8 cellular contexts compared by ENCODE assay signal in genomic region chr12:104163028-104163427, GRCh38. TPM values are rescaled to one million over a fixed set of nuclear protein-coding genes. Genes with fewer than 3 reads are reported as not detected.
A peak's percentile ranks its signal among the peaks of the same experiment; 100 is the strongest.
DNase-seq lines count a peak whose midpoint lies in the region; ATAC-seq, FAIRE-seq and TF ChIP-seq lines count a peak whose summit lies in the region.
"Not testable (repeated sequence)": the region's sequence is repeated elsewhere in the genome, so short reads cannot be mapped to it uniquely, and the experiment has no call there.

No MANE protein-coding gene starts in this region.

- H3K9ac ChIP-seq in K562 (ENCODE audit: insufficient read depth in 1 of 2, low read depth in 2 of 2, low read length in 2 of 2); endodermal cell (ENCODE audit: extremely low read depth, low read length, poor library complexity, severe bottlenecking): not testable (repeated sequence)

- not testable (repeated sequence) for BruUV-seq in K562 (replicated peaks; lab: Mats Ljungman, UMichigan)

- TF ChIP-seq CTCF in GM12865 (IDR thresholded peaks at IDR 0.05; ENCODE audit: insufficient read depth, low read depth, low read length, missing control alignments); K562 (IDR thresholded peaks at IDR 0.05 in 2 of 3, conservative IDR thresholded peaks at IDR 0.05 in 1 of 3; ENCODE audit: insufficient read depth in 2 of 3, low read depth in 1 of 3, low read length in 3 of 3); endodermal cell (conservative IDR thresholded peaks at IDR 0.05); foreskin keratinocyte (conservative IDR thresholded peaks at IDR 0.05): not testable (repeated sequence)

- not testable (repeated sequence) for H3K9me3 Mint-ChIP-seq in activated CD4-positive, alpha-beta T cell treated with anti-CD3 and anti-CD28 coated beads for 36 hours (ENCODE audit: low read depth); activated naive CD4-positive, alpha-beta T cell treated with anti-CD3 and anti-CD28 coated beads for 36 hours; endodermal cell

- 26% methylated on average over 3 of the region's 3 CpGs for WGBS in K562 (ENCODE audit: insufficient coverage, low coverage, missing lambda C conversion rate)
- WGBS in endodermal cell (ENCODE audit: insufficient coverage in 1 of 2, insufficient read length in 1 of 2), 2 experiments: 86% methylated on average over 3 of the region's 3 CpGs; no CpG with 5 or more reads in 1 of the 2 experiments

- H3K27me3 ChIP-seq in K562 (ENCODE audit: control insufficient read depth in 2 of 2, insufficient read depth in 2 of 2, low read length in 2 of 2); endodermal cell (ENCODE audit: control insufficient read depth, insufficient read depth, low read length, poor library complexity, severe bottlenecking); foreskin keratinocyte: not testable (repeated sequence)

- DNase-seq in GM12865 (ENCODE audit: low read depth) (peak; percentile 8), HT1080 (ENCODE audit: low read depth) (peak; percentile 19), OCI-M1 (lab: John Stamatoyannopoulos, UW) (peak; percentile 9), endodermal cell (peak; percentile 7), foreskin keratinocyte (peak; percentile 18 to 50)
- peak; percentile 9 for DNase-seq in activated CD4-positive, alpha-beta T cell treated with anti-CD3 and anti-CD28 coated beads for 36 hours
- peak; percentile 20 for DNase-seq in activated naive CD4-positive, alpha-beta T cell treated with anti-CD3 and anti-CD28 coated beads for 36 hours
- DNase-seq in K562 (ENCODE audit: extremely low read depth in 1 of 4, low spot score in 3 of 4): not testable (repeated sequence)

- H3K36me3 Mint-ChIP-seq in activated CD4-positive, alpha-beta T cell treated with anti-CD3 and anti-CD28 coated beads for 36 hours (ENCODE audit: low read depth); activated naive CD4-positive, alpha-beta T cell treated with anti-CD3 and anti-CD28 coated beads for 36 hours (ENCODE audit: low read depth); endodermal cell (ENCODE audit: low read depth): not testable (repeated sequence)

- not testable (repeated sequence) for FAIRE-seq in K562 (lab: Jason Lieb, UNC)

- not testable (repeated sequence) for H4K20me1 ChIP-seq in K562 (replicated peaks; ENCODE audit: control insufficient read depth, insufficient read depth, low read length)

- H3K9me1 ChIP-seq in K562 (ENCODE audit: control insufficient read depth, insufficient read depth, low read length): not testable (repeated sequence)

- H3K4me1 ChIP-seq in K562 (replicated peaks in 1 of 2; ENCODE audit: control insufficient read depth in 2 of 2, insufficient read depth in 2 of 2, low read length in 2 of 2); endodermal cell (ENCODE audit: control insufficient read depth, insufficient read depth, low read length); foreskin keratinocyte: not testable (repeated sequence)

- H3K27ac ChIP-seq in K562 (ENCODE audit: extremely low read depth, low read depth, low read length); endodermal cell (ENCODE audit: low read depth, low read length); foreskin keratinocyte: not testable (repeated sequence)

- ATAC-seq in activated CD4-positive, alpha-beta T cell treated with anti-CD3 and anti-CD28 coated beads for 36 hours: peak; percentile 36
- ATAC-seq in K562, foreskin keratinocyte: not testable (repeated sequence)

- not testable (repeated sequence) for H3K4me1 Mint-ChIP-seq in activated CD4-positive, alpha-beta T cell treated with anti-CD3 and anti-CD28 coated beads for 36 hours; activated naive CD4-positive, alpha-beta T cell treated with anti-CD3 and anti-CD28 coated beads for 36 hours (ENCODE audit: low read depth); endodermal cell

- TF ChIP-seq RAD21 in K562 (CRISPR knock-in tag; conservative IDR thresholded peaks at IDR 0.05 in 1 of 2, IDR thresholded peaks at IDR 0.05 in 1 of 2): not testable (repeated sequence)

- in situ Hi-C loops in K562 (cut with MboI): not testable (repeated sequence)

- not testable (repeated sequence) for H3K9me3 ChIP-seq in K562 (replicated peaks; ENCODE audit: control insufficient read depth, insufficient read depth, low read depth, low read length); endodermal cell (ENCODE audit: control insufficient read depth, low read length)

- H2AFZ ChIP-seq in K562 (ENCODE audit: low read depth, low read length): not testable (repeated sequence)

- POLR2A ChIA-PET in activated CD4-positive, alpha-beta T cell treated with anti-CD3 and anti-CD28 coated beads for 36 hours (lab: Charles Lee); K562 (lab: Yijun Ruan, JAX): not testable (repeated sequence)

- intact Hi-C loops in activated CD4-positive, alpha-beta T cell treated with anti-CD3 and anti-CD28 coated beads for 36 hours (cut with DNase I, micrococcal nuclease): loop anchor here in 1 of 2 experiments (5.0 kb wide), 2 partner anchors 34 to 49 kb away; no protein-coding TSS in a partner anchor
- intact Hi-C loops in activated naive CD4-positive, alpha-beta T cell treated with anti-CD3 and anti-CD28 coated beads for 36 hours (cut with micrococcal nuclease); K562 (cut with micrococcal nuclease): not testable (repeated sequence)

- CTCF ChIA-PET in activated CD4-positive, alpha-beta T cell treated with anti-CD3 and anti-CD28 coated beads for 36 hours (lab: Charles Lee): interaction anchor here (1.3 kb wide), 1 partner anchor 37 kb away, joined by 4 read pairs; no protein-coding TSS in a partner anchor
- CTCF ChIA-PET in activated naive CD4-positive, alpha-beta T cell treated with anti-CD3 and anti-CD28 coated beads for 36 hours (lab: Charles Lee); K562 (lab: Yijun Ruan, JAX; ENCODE audit: low intra/inter-chr PET ratio): not testable (repeated sequence)

- H3K27me3 Mint-ChIP-seq in activated CD4-positive, alpha-beta T cell treated with anti-CD3 and anti-CD28 coated beads for 36 hours; activated naive CD4-positive, alpha-beta T cell treated with anti-CD3 and anti-CD28 coated beads for 36 hours (ENCODE audit: low read depth); endodermal cell (ENCODE audit: insufficient read depth): not testable (repeated sequence)

- H3K27ac Mint-ChIP-seq in activated CD4-positive, alpha-beta T cell treated with anti-CD3 and anti-CD28 coated beads for 36 hours; activated naive CD4-positive, alpha-beta T cell treated with anti-CD3 and anti-CD28 coated beads for 36 hours; endodermal cell: not testable (repeated sequence)

- H3K36me3 ChIP-seq in K562 (ENCODE audit: control insufficient read depth, insufficient read depth, low read length); endodermal cell (ENCODE audit: control insufficient read depth, insufficient read depth, low read length): not testable (repeated sequence)

- TF ChIP-seq EP300 in K562 (IDR thresholded peaks at IDR 0.05; ENCODE audit: low read length): not testable (repeated sequence)

- not testable (repeated sequence) for H3K79me2 ChIP-seq in K562 (ENCODE audit: control insufficient read depth, insufficient read depth, low read length)

- not testable (repeated sequence) for TF ChIP-seq POLR2A in K562 (conservative IDR thresholded peaks at IDR 0.05)

- not testable (repeated sequence) for H3K4me2 ChIP-seq in K562 (ENCODE audit: insufficient read depth, low read length)

- not testable (repeated sequence) for H3K4me3 ChIP-seq in GM12865 (ENCODE audit: low read depth, low read length); K562; endodermal cell (ENCODE audit: low read length)

- not testable (repeated sequence) for H3K4me3 Mint-ChIP-seq in activated CD4-positive, alpha-beta T cell treated with anti-CD3 and anti-CD28 coated beads for 36 hours; activated naive CD4-positive, alpha-beta T cell treated with anti-CD3 and anti-CD28 coated beads for 36 hours; endodermal cell

RNA-seq across cellular contexts. Expression of gene NFYB, which starts 25.0 kb away (rescaled TPM):
- 12.2 and 17.2 TPM in 2 replicates for total RNA-seq in HT1080 (2014; rRNA removed; shearing (Covaris generic))
- 14.1 and 17.2 TPM in 2 replicates for polyA plus RNA-seq in HT1080 (2015; cell fraction: cytosol; rRNA removed)
- 22.4 and 23.5 TPM in 2 replicates for polyA plus RNA-seq in HT1080 (2015; cell fraction: nucleus; rRNA removed)
- 10 to 100 TPM; 18.8 to 27.2 TPM for total RNA-seq in activated CD4-positive, alpha-beta T cell treated with anti-CD3 and anti-CD28 coated beads for 36 hours
- 10 to 100 TPM; 23.3 to 28.3 TPM for total RNA-seq in activated naive CD4-positive, alpha-beta T cell treated with anti-CD3 and anti-CD28 coated beads for 36 hours
- 8.1 and 28.6 TPM in 2 replicates for total RNA-seq in K562 (2011; cell fraction: chromatin; rRNA removed; ENCODE audit: low replicate concordance)
- 4.5 and 6.7 TPM in 2 replicates for total RNA-seq in K562 (2011; cell fraction: nucleolus; rRNA removed)
- total RNA-seq in K562 (2011; cell fraction: nucleoplasm; rRNA removed): 10.3 and 18.2 TPM in 2 replicates
- 12.1 and 14.5 TPM in 2 replicates for total RNA-seq in K562 (2014; rRNA removed)
- total RNA-seq in K562 (2014; rRNA removed; fragmentation: Illumina TruSeq; extraction: Trizol): 37.2 and 39.5 TPM in 2 replicates
- total RNA-seq in K562 (2015; rRNA removed; fragmentation: Illumina TruSeq; extraction: Trizol): 22.6 and 24.5 TPM in 2 replicates
- 17.8 and 19.4 TPM in 2 replicates for total RNA-seq in K562 (2021)
- polyA plus RNA-seq in K562 (2011; rRNA removed): 27.0 and 41.2 TPM in 2 replicates
- 7.6 and 10.3 TPM in 2 replicates for polyA plus RNA-seq in K562 (2011; cell fraction: cytosol; rRNA removed)
- 10.5 and 14.1 TPM in 2 replicates for polyA plus RNA-seq in K562 (2011; cell fraction: nucleus; rRNA removed)
- polyA plus RNA-seq in K562 (2012): 19.7 and 27.8 TPM in 2 replicates
- polyA plus RNA-seq in K562 (2014; fragmentation: Illumina TruSeq; extraction: Trizol): 29.7 and 32.3 TPM in 2 replicates
- polyA plus RNA-seq in K562 (2014; fragmentation: Nextera tagmentation; extraction: Ambion mirVana): 10 to 100 TPM; 47.4 to 51.5 TPM
- polyA plus RNA-seq in K562 (2014; rRNA removed): 25.0 and 27.8 TPM in 2 replicates
- 33.7 and 34.1 TPM in 2 replicates for polyA minus RNA-seq in K562 (2011; rRNA and poly(A)+ RNA removed)
- 12.7 and 13.1 TPM in 2 replicates for polyA minus RNA-seq in K562 (2011; cell fraction: cytosol; rRNA and poly(A)+ RNA removed)
- polyA minus RNA-seq in K562 (2011; cell fraction: nucleus; rRNA and poly(A)+ RNA removed): 8.6 and 13.9 TPM in 2 replicates
- total RNA-seq in endodermal cell: 10 to 100 TPM; 31.2 to 36.3 TPM
- polyA plus RNA-seq in endodermal cell (2013, experiment 1 of 2): 58.2 TPM
- polyA plus RNA-seq in endodermal cell (2013, experiment 2 of 2): 56.8 TPM
- total RNA-seq in foreskin keratinocyte: 25.7 and 26.5 TPM in 2 replicates
- polyA plus RNA-seq in foreskin keratinocyte: 13.5 and 17.4 TPM in 2 replicates

RNA-seq across cellular contexts. Expression of gene TXNRD1, which starts 52.6 kb away (rescaled TPM):
- 340 and 396 TPM in 2 replicates for total RNA-seq in HT1080 (2014; rRNA removed; shearing (Covaris generic))
- 322 and 364 TPM in 2 replicates for polyA plus RNA-seq in HT1080 (2015; cell fraction: cytosol; rRNA removed)
- polyA plus RNA-seq in HT1080 (2015; cell fraction: nucleus; rRNA removed): 328 and 396 TPM in 2 replicates
- 10 to 100 TPM; 66.7 to 88.0 TPM for total RNA-seq in activated CD4-positive, alpha-beta T cell treated with anti-CD3 and anti-CD28 coated beads for 36 hours
- total RNA-seq in activated naive CD4-positive, alpha-beta T cell treated with anti-CD3 and anti-CD28 coated beads for 36 hours: 10 to 100 TPM; 86.0 to 86.9 TPM
- 177 and 209 TPM in 2 replicates for total RNA-seq in K562 (2011; cell fraction: chromatin; rRNA removed; ENCODE audit: low replicate concordance)
- 116 and 137 TPM in 2 replicates for total RNA-seq in K562 (2011; cell fraction: nucleolus; rRNA removed)
- total RNA-seq in K562 (2011; cell fraction: nucleoplasm; rRNA removed): 187 and 210 TPM in 2 replicates
- total RNA-seq in K562 (2014; rRNA removed) (126 TPM in 2 replicates), K562 (2014; rRNA removed; fragmentation: Illumina TruSeq; extraction: Trizol) (168 and 187 TPM in 2 replicates), K562 (2015; rRNA removed; fragmentation: Illumina TruSeq; extraction: Trizol) (135 and 146 TPM in 2 replicates), K562 (2021) (152 and 169 TPM in 2 replicates), endodermal cell (100 to 1,000 TPM in 1 of 2 donors, 10 to 100 TPM in 1; 83.4 to 144 TPM), foreskin keratinocyte (110 and 171 TPM in 2 replicates)
- polyA plus RNA-seq in K562 (2011; rRNA removed) (160 and 186 TPM in 2 replicates), K562 (2014; fragmentation: Illumina TruSeq; extraction: Trizol) (132 and 136 TPM in 2 replicates), K562 (2014; fragmentation: Nextera tagmentation; extraction: Ambion mirVana) (100 to 1,000 TPM; 114 to 189 TPM), K562 (2014; rRNA removed) (107 and 108 TPM in 2 replicates), foreskin keratinocyte (35.4 and 47.8 TPM in 2 replicates)
- 121 and 153 TPM in 2 replicates for polyA plus RNA-seq in K562 (2011; cell fraction: cytosol; rRNA removed)
- 69.7 and 82.5 TPM in 2 replicates for polyA plus RNA-seq in K562 (2011; cell fraction: nucleus; rRNA removed)
- 74.3 and 119 TPM in 2 replicates for polyA plus RNA-seq in K562 (2012)
- 298 and 304 TPM in 2 replicates for polyA minus RNA-seq in K562 (2011; rRNA and poly(A)+ RNA removed)
- polyA minus RNA-seq in K562 (2011; cell fraction: cytosol; rRNA and poly(A)+ RNA removed): 50.1 and 73.6 TPM in 2 replicates
- polyA minus RNA-seq in K562 (2011; cell fraction: nucleus; rRNA and poly(A)+ RNA removed): 54.1 and 73.4 TPM in 2 replicates
- 65.8 TPM for polyA plus RNA-seq in endodermal cell (2013, experiment 1 of 2)
- polyA plus RNA-seq in endodermal cell (2013, experiment 2 of 2): 59.8 TPM
